ENCODE assay signal across 9 cellular contexts in the genomic region with DNA sequence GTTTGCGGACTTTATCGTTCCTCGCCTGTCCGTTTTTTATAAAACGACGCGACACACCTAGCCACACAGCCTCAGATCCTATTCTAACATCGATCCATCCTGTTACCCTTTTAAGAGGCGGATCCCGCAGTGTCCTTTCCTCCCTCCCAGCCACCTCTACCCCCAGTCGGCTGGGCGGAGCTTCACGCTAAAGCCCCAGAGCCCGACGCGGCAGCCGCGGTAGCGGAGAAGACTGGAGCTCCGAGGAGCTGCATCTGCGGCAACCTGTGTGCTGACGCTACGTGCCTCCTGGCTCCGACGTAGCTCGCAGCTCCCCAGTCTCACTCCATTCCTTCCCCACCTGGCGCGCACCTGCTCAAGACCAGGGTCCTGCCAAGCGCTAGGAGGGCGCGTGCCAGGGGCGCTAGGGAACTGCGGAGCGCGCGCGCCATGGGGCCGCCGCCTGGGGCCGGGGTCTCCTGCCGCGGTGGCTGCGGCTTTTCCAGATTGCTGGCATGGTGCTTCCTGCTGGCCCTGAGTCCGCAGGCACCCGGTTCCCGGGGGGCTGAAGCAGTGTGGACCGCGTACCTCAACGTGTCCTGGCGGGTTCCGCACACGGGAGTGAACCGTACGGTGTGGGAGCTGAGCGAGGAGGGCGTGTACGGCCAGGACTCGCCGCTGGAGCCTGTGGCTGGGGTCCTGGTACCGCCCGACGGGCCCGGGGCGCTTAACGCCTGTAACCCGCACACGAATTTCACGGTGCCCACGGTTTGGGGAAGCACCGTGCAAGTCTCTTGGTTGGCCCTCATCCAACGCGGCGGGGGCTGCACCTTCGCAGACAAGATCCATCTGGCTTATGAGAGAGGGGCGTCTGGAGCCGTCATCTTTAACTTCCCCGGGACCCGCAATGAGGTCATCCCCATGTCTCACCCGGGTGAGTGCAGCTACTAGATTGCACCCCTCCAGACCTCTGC. TPM values are rescaled to one million over a fixed set of nuclear protein-coding genes. Genes with fewer than 3 reads are reported as not detected.
DNase-seq lines count a peak whose midpoint lies in the region; ATAC-seq, FAIRE-seq and TF ChIP-seq lines count a peak whose summit lies in the region.
"Had no signal": no experiment of that assay in that cellular context is flagged by ENCODE, and none has a peak within 500 bp of the region (broad histone marks: within the 10 kb centered on the region; RNA-seq: fewer than 3 reads in every experiment).

A gene with protein sequence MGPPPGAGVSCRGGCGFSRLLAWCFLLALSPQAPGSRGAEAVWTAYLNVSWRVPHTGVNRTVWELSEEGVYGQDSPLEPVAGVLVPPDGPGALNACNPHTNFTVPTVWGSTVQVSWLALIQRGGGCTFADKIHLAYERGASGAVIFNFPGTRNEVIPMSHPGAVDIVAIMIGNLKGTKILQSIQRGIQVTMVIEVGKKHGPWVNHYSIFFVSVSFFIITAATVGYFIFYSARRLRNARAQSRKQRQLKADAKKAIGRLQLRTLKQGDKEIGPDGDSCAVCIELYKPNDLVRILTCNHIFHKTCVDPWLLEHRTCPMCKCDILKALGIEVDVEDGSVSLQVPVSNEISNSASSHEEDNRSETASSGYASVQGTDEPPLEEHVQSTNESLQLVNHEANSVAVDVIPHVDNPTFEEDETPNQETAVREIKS (plus strand): TSS at position 217 of the 953 bp plus-strand sequence. CDS start 213 bp downstream, at position 430.

- peaks cover 17% of the 10 kb centered on the region for H3K27me3 ChIP-seq in neural cell (ENCODE audit: insufficient read depth, low read depth, low read length)

- CTCF ChIA-PET in GM10248 (lab: Yijun Ruan, JAX): interaction anchor here (1.3 to 1.4 kb wide), 2 partner anchors 9 kb away, joined by 3 read pairs; no protein-coding TSS in a partner anchor

- POLR2A ChIA-PET in GM10248 (lab: Yijun Ruan, JAX): no interaction called here

- no peaks in the 10 kb centered on the region for H3F3A ChIP-seq in neural cell (ENCODE audit: insufficient read depth, low read length, poor library complexity, severe bottlenecking)

- no peak for TF ChIP-seq RAD21 in Ishikawa (IDR thresholded peaks at IDR 0.05; ENCODE audit: low read depth)
- TF ChIP-seq RAD21 in neural cell (conservative IDR thresholded peaks at IDR 0.05): no peak

- no peak for FAIRE-seq in D721Med (lab: Jason Lieb, UNC)

- no peaks in the 10 kb centered on the region for H3K79me2 ChIP-seq in neural cell (replicated peaks; ENCODE audit: insufficient read depth, low read length)

- H3K9ac ChIP-seq in neural cell (ENCODE audit: low read length): peak within 1 kb of the TSS; percentile 62

- DNase-seq in COR-L47 (lab: John Stamatoyannopoulos, UW): peak; percentile 17
- DNase-seq in activated CD4-positive, alpha-beta T cell treated with anti-CD3 and anti-CD28 coated beads, Interleukin-2, amount 50 U/mL, for 48 hours: peak; percentile 25 to 33
- peak; percentile 40 for DNase-seq in fibroblast of the aortic adventitia (ENCODE audit: low read depth)
- no peak for DNase-seq in D721Med (ENCODE audit: insufficient read length, low spot score)
- no peak for DNase-seq in GM10248 (ENCODE audit: extremely low spot score)

- TF ChIP-seq CTCF in fibroblast of the aortic adventitia (IDR thresholded peaks at IDR 0.05; ENCODE audit: insufficient read depth, low read length) (no peak), neural cell (IDR thresholded peaks at IDR 0.05; ENCODE audit: poor library complexity, severe bottlenecking) (no peak), D721Med (IDR thresholded peaks at IDR 0.05; ENCODE audit: insufficient read depth, missing control alignments) (no peak), GM10248 (IDR thresholded peaks at IDR 0.05; ENCODE audit: control extremely low read depth, extremely low read depth, low read depth, missing control alignments) (no peak)

- H4K20me1 ChIP-seq in neural cell (ENCODE audit: insufficient read depth): no peaks in the 10 kb centered on the region

- TF ChIP-seq EP300 in Ishikawa (IDR thresholded peaks at IDR 0.05; ENCODE audit: borderline replicate concordance) (no peak), neural cell (conservative IDR thresholded peaks at IDR 0.05; ENCODE audit: poor library complexity, severe bottlenecking) (no peak)

- H3K4me3 ChIP-seq in fibroblast of the aortic adventitia (ENCODE audit: low read depth, low read length) (peak within 1 kb of the TSS; percentile 75), neural cell (ENCODE audit: low read length) (peak within 1 kb of the TSS; percentile 79)

- no peaks in the 10 kb centered on the region for H3K9me2 ChIP-seq in neural cell (ENCODE audit: insufficient read depth, low read length)

- H3K36me3 ChIP-seq in neural cell (ENCODE audit: insufficient read depth, low read length): no peaks in the 10 kb centered on the region

- ATAC-seq in GM21619 (IDR thresholded peaks at IDR 0.05; ENCODE audit: unreplicated experiment): no peak

- H3K9me3 ChIP-seq in neural cell (ENCODE audit: low read length): no peaks in the 10 kb centered on the region

- peak within 1 kb of the TSS; percentile 45 for H2AFZ ChIP-seq in neural cell (ENCODE audit: low read depth, low read length)

- H3K27ac ChIP-seq in neural cell (ENCODE audit: low read length): no peak within 1 kb of the TSS

- H3K4me2 ChIP-seq in neural cell (ENCODE audit: low read length): peak within 1 kb of the TSS; percentile 62

TF ChIP-seq in Ishikawa, 13 proteins besides CTCF, POLR2A, EP300 and RAD21:
- TF ChIP-seq, protein P1, sequence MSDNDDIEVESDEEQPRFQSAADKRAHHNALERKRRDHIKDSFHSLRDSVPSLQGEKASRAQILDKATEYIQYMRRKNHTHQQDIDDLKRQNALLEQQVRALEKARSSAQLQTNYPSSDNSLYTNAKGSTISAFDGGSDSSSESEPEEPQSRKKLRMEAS (IDR thresholded peaks at IDR 0.05): no peak
- TF ChIP-seq ZBTB7A (IDR thresholded peaks at IDR 0.05; ENCODE audit: low read depth): 0 out of 2 replicates have a peak, but pooled peaks have one; percentile 23

TF ChIP-seq in neural cell, 6 proteins besides CTCF, POLR2A, EP300 and RAD21:
- TF ChIP-seq POLR2AphosphoS5 (IDR thresholded peaks at IDR 0.05): peak; percentile 40
- no peak for TF ChIP-seq TAF1 (IDR thresholded peaks at IDR 0.05; ENCODE audit: low read depth)

RNA-seq across cellular contexts. Expression of the gene that starts here (rescaled TPM):
- 0.82 and 12.6 TPM in 2 replicates for total RNA-seq in fibroblast of the aortic adventitia (ENCODE audit: low replicate concordance)
- 0.72 and 0.78 TPM in 2 replicates for polyA plus RNA-seq in neural cell
- 0.97 and 1.9 TPM in 2 replicates for polyA minus RNA-seq in neural cell
- total RNA-seq: natural killer cell treated with Interleukin-12 subunit alpha and Interleukin-12 subunit beta and Interleukin-15 and Interleukin-18, amount 100 ng/mL, for 72 hours had no signal

Comparison
In these comparisons a context has a peak if more than half of its experiments do, and no peak if none do; other contexts are left out.
1. DNase-seq: peak in COR-L47 (single experiment), activated CD4-positive, alpha-beta T cell treated with anti-CD3 and anti-CD28 coated beads, Interleukin-2, amount 50 U/mL, for 48 hours (2 of 2) and fibroblast of the aortic adventitia (single experiment); none in D721Med (single experiment) and GM10248 (single experiment).